Comparison of ENCODE assay signal across 22 cellular contexts in the genomic region with DNA sequence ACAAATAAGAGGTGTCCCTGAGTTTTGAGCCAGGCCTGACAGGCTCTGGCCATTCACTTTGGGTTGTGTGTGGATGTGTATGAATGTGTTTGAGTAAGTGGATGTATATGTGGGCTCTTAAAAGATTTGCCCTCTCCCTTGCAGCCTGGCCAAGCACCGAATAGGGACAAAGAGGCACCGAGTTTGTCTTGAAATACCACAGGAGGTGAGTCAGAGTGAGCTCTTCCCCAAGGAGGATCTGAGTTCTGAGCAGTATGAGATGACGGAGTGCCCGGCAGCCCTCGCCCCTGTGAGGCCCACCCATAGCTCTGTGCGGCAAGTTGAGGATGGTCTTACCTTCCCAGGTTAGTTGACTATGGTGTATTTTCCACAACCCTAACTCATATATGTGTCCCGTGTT. TPM values are rescaled to one million over a fixed set of nuclear protein-coding genes. Genes with fewer than 3 reads are reported as not detected.
DNase-seq lines count a peak whose midpoint lies in the region; ATAC-seq and TF ChIP-seq lines count a peak whose summit lies in the region.
"Had no signal": no experiment of that assay in that cellular context is flagged by ENCODE, and none has a peak within 500 bp of the region (broad histone marks: within the 10 kb centered on the region; RNA-seq: fewer than 3 reads in every experiment).

No MANE protein-coding gene starts in this region.

- H3K4me1 ChIP-seq in SK-N-SH (ENCODE audit: control insufficient read depth in 1 of 2, insufficient read depth in 2 of 2, low read depth in 1 of 2, low read length in 1 of 2): peaks cover 0 to 8% of the 10 kb centered on the region in 2 experiments; a peak in 1 of 4 replicates
- no peaks in the 10 kb centered on the region for H3K4me1 ChIP-seq in smooth muscle cell (ENCODE audit: low read depth)
- H3K4me1 ChIP-seq: upper lobe of right lung had no signal

- no peak for TF ChIP-seq POLR2A in erythroblast (IDR thresholded peaks at IDR 0.05; ENCODE audit: low read length)

- H3K4me3 ChIP-seq in SK-N-SH (ENCODE audit: low read depth in 2 of 2, low read length in 1 of 2) (no peak overlapping the region), fibroblast of mammary gland (ENCODE audit: control insufficient read depth, low read depth, low read length) (no peak overlapping the region), smooth muscle cell (no peak overlapping the region)
- H3K4me3 ChIP-seq: lung, MG63, upper lobe of right lung had no signal

- no peak for TF ChIP-seq EP300 in SK-N-SH (IDR thresholded peaks at IDR 0.05; ENCODE audit: borderline replicate concordance in 1 of 2, low read depth in 1 of 2, low read length in 1 of 2)

- no peak for DNase-seq in SK-N-SH
- DNase-seq in RWPE1 (ENCODE audit: low spot score): peak; percentile 72
- DNase-seq in fibroblast of mammary gland (ENCODE audit: low read depth): peak; percentile 49
- no peak for DNase-seq in smooth muscle cell (lab: John Stamatoyannopoulos, UW; ENCODE audit: unreplicated experiment)
- DNase-seq in stimulated activated CD4-positive, alpha-beta T cell treated with anti-CD3 and anti-CD28 coated beads, Interleukin-1b, Interleukin-23, amount 100 ng/mL, for 48 hours: no peak
- DNase-seq in erythroblast (lab: John Stamatoyannopoulos, UW): no peak
- DNase-seq: activated CD4-positive, alpha-beta T cell treated with anti-CD3 and anti-CD28 coated beads for 4 hours; activated CD8-positive, alpha-beta memory T cell treated with anti-CD3 and anti-CD28 coated beads, Interleukin-2, amount 50 U/mL, for 48 hours; activated naive CD4-positive, alpha-beta T cell treated with anti-CD3 and anti-CD28 coated beads, Interleukin-2, amount 50 U/mL, for 16 hours; CD4-positive, CD25-positive, alpha-beta regulatory T cell; central memory CD4-positive, alpha-beta T cell; effector memory CD8-positive, alpha-beta T cell; MG63; natural killer cell; NCI-H187; stimulated activated naive CD8-positive, alpha-beta T cell treated with anti-CD3 and anti-CD28 coated beads, Interleukin-15, amount 100 ng/mL, for 72 hours; T-helper 9 cell; upper lobe of right lung had no signal

- ATAC-seq in SK-N-SH treated with all-trans-retinoic acid at 6 μM for 48 hours (peak; percentile 31; the same call in 1 of the 3 replicates), HG02884 (IDR thresholded peaks at IDR 0.05; ENCODE audit: unreplicated experiment) (no peak)
- ATAC-seq: effector memory CD8-positive, alpha-beta T cell; natural killer cell; stimulated activated naive CD8-positive, alpha-beta T cell treated with anti-CD3 and anti-CD28 coated beads, Interleukin-15, amount 100 ng/mL, for 72 hours; upper lobe of right lung had no signal

- H3K9ac ChIP-seq in SK-N-SH (no peak overlapping the region), smooth muscle cell (ENCODE audit: low read depth) (no peak overlapping the region)

- CTCF ChIA-PET in SK-N-SH (lab: Yijun Ruan, JAX) (interaction anchor here (0.9 to 1.6 kb wide), 2 partner anchors 10 to 277 kb away, joined by 3 to 5 read pairs; a partner anchor contains a TSS), RWPE1 (lab: Yijun Ruan, JAX) (interaction anchor here (0.6 kb wide), 1 partner anchor 90 kb away, joined by 4 read pairs; no protein-coding TSS in a partner anchor)

- TF ChIP-seq CTCF in SK-N-SH (IDR thresholded peaks at IDR 0.05): no peak
- no peak for TF ChIP-seq CTCF in RWPE1 (conservative IDR thresholded peaks at IDR 0.05; ENCODE audit: low read depth)
- TF ChIP-seq CTCF in fibroblast of mammary gland (conservative IDR thresholded peaks at IDR 0.05; ENCODE audit: control insufficient read depth, insufficient read depth, low read depth, low read length): no peak
- no peak for TF ChIP-seq CTCF in smooth muscle cell (IDR thresholded peaks at IDR 0.05; ENCODE audit: borderline replicate concordance, insufficient read depth, poor library complexity, severe bottlenecking)

- H3K36me3 ChIP-seq in SK-N-SH (replicated peaks in 1 of 2; ENCODE audit: control insufficient read depth in 1 of 2, insufficient read depth in 2 of 2, low read length in 1 of 2): peaks cover 65 to 77% of the 10 kb centered on the region in 2 experiments
- peaks cover 31% of the 10 kb centered on the region for H3K36me3 ChIP-seq in smooth muscle cell (ENCODE audit: low read depth)

- no peaks in the 10 kb centered on the region for H3K9me3 ChIP-seq in SK-N-SH
- H3K9me3 ChIP-seq in smooth muscle cell (replicated peaks; ENCODE audit: low read depth): no peaks in the 10 kb centered on the region
- H3K9me3 ChIP-seq: MG63, upper lobe of right lung had no signal

- H3K4me2 ChIP-seq in SK-N-SH (no peak overlapping the region), smooth muscle cell (peak overlapping the region; percentile 31)

- POLR2A ChIA-PET in SK-N-SH (lab: Yijun Ruan, JAX) (no interaction called here), RWPE1 (lab: Yijun Ruan, JAX; ENCODE audit: low non-redundant PET) (no interaction called here)

- WGBS in SK-N-SH (ENCODE audit: low lambda C conversion rate): 73% methylated on average over 7 of the region's 7 CpGs
- 74% methylated on average over 7 of the region's 7 CpGs for WGBS in smooth muscle cell (ENCODE audit: low lambda C conversion rate)

- no peak overlapping the region for H2AFZ ChIP-seq in SK-N-SH (ENCODE audit: low read depth)
- H2AFZ ChIP-seq in smooth muscle cell (ENCODE audit: low read depth): no peak overlapping the region

- TF ChIP-seq RAD21 in SK-N-SH (IDR thresholded peaks at IDR 0.05; ENCODE audit: low read length): no peak

- H3K79me2 ChIP-seq in SK-N-SH (ENCODE audit: insufficient read depth) (peaks cover 6% of the 10 kb centered on the region), smooth muscle cell (ENCODE audit: low read depth) (no peaks in the 10 kb centered on the region)

- H3K27me3 ChIP-seq in SK-N-SH (ENCODE audit: insufficient read depth) (no peaks in the 10 kb centered on the region), smooth muscle cell (ENCODE audit: low read depth) (no peaks in the 10 kb centered on the region)
- H3K27me3 ChIP-seq: MG63, upper lobe of right lung had no signal

- H3K27ac ChIP-seq in SK-N-SH (ENCODE audit: low read depth in 2 of 2, low read length in 1 of 2) (peak overlapping the region in 1 of 2 experiments; percentile 13; a peak in 1 of 4 replicates), RWPE1 (peak overlapping the region; percentile 47), smooth muscle cell (ENCODE audit: low read depth) (peak overlapping the region; percentile 55)
- H3K27ac ChIP-seq: 22Rv1, upper lobe of right lung had no signal

- no peaks in the 10 kb centered on the region for H3K9me2 ChIP-seq in SK-N-SH

- peaks cover 15% of the 10 kb centered on the region for H3F3A ChIP-seq in SK-N-SH (replicated peaks; ENCODE audit: insufficient read depth)
- H3F3A ChIP-seq in smooth muscle cell (ENCODE audit: low read depth): no peaks in the 10 kb centered on the region

- H4K20me1 ChIP-seq in SK-N-SH (ENCODE audit: insufficient read depth): peaks cover 24% of the 10 kb centered on the region; the same call in 1 of the 2 replicates
- peaks cover 36% of the 10 kb centered on the region for H4K20me1 ChIP-seq in smooth muscle cell (ENCODE audit: low read depth)

TF ChIP-seq in SK-N-SH treated with all-trans-retinoic acid at 6 μM for 48 hours, 23 proteins besides CTCF, POLR2A, EP300 and RAD21 (continues in another document):
- TF ChIP-seq CSDC2 (CRISPR knock-in tag; IDR thresholded peaks at IDR 0.05): no peak
- no peak for TF ChIP-seq ZNF8 (CRISPR knock-in tag; IDR thresholded peaks at IDR 0.05)
- TF ChIP-seq PPARA (CRISPR knock-in tag; IDR thresholded peaks at IDR 0.05; ENCODE audit: borderline replicate concordance): no peak
- no peak for TF ChIP-seq ARNTL (CRISPR knock-in tag; IDR thresholded peaks at IDR 0.05; ENCODE audit: borderline replicate concordance, low read depth)
- no peak for TF ChIP-seq GLIS3 (CRISPR knock-in tag; IDR thresholded peaks at IDR 0.05)
- no peak for TF ChIP-seq BACH2 (CRISPR knock-in tag; IDR thresholded peaks at IDR 0.05; ENCODE audit: borderline replicate concordance)
- TF ChIP-seq RARB (CRISPR knock-in tag; IDR thresholded peaks at IDR 0.05): no peak

TF ChIP-seq in SK-N-SH, 30 proteins besides CTCF, POLR2A, EP300 and RAD21 (continues in another document):
- TF ChIP-seq, protein P1, sequence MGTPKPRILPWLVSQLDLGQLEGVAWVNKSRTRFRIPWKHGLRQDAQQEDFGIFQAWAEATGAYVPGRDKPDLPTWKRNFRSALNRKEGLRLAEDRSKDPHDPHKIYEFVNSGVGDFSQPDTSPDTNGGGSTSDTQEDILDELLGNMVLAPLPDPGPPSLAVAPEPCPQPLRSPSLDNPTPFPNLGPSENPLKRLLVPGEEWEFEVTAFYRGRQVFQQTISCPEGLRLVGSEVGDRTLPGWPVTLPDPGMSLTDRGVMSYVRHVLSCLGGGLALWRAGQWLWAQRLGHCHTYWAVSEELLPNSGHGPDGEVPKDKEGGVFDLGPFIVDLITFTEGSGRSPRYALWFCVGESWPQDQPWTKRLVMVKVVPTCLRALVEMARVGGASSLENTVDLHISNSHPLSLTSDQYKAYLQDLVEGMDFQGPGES (IDR thresholded peaks at IDR 0.05; ENCODE audit: low read depth, low read length): no peak
- TF ChIP-seq TAF1 (IDR thresholded peaks at IDR 0.05; ENCODE audit: borderline replicate concordance, low read depth, low read length): no peak
- TF ChIP-seq CHD2 (IDR thresholded peaks at IDR 0.05; ENCODE audit: low read length, partially characterized antibody): no peak
- TF ChIP-seq, protein P2, sequence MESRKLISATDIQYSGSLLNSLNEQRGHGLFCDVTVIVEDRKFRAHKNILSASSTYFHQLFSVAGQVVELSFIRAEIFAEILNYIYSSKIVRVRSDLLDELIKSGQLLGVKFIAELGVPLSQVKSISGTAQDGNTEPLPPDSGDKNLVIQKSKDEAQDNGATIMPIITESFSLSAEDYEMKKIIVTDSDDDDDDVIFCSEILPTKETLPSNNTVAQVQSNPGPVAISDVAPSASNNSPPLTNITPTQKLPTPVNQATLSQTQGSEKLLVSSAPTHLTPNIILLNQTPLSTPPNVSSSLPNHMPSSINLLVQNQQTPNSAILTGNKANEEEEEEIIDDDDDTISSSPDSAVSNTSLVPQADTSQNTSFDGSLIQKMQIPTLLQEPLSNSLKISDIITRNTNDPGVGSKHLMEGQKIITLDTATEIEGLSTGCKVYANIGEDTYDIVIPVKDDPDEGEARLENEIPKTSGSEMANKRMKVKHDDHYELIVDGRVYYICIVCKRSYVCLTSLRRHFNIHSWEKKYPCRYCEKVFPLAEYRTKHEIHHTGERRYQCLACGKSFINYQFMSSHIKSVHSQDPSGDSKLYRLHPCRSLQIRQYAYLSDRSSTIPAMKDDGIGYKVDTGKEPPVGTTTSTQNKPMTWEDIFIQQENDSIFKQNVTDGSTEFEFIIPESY (IDR thresholded peaks at IDR 0.05; ENCODE audit: borderline replicate concordance, low read depth): no peak

RNA-seq across cellular contexts. Expression of a gene that starts 19.0 kb away (rescaled TPM):
- polyA plus RNA-seq in SK-N-SH (2012; rRNA removed): 21.4 and 27.7 TPM in 2 replicates
- 22.2 and 23.4 TPM in 2 replicates for polyA plus RNA-seq in SK-N-SH (2012; cell fraction: cytosol; rRNA removed)
- polyA plus RNA-seq in SK-N-SH (2012; cell fraction: nucleus; rRNA removed): 23.2 and 33.8 TPM in 2 replicates
- 19.3 and 24.5 TPM in 2 replicates for total RNA-seq in smooth muscle cell
- 17.8 and 20.6 TPM in 2 replicates for polyA plus RNA-seq in smooth muscle cell

RNA-seq across cellular contexts. Expression of a gene that starts 38.4 kb away (rescaled TPM):
- polyA plus RNA-seq in SK-N-SH (2012; rRNA removed) (15.3 and 20.6 TPM in 2 replicates), smooth muscle cell (14.2 and 16.0 TPM in 2 replicates)
- 12.3 and 17.6 TPM in 2 replicates for polyA plus RNA-seq in SK-N-SH (2012; cell fraction: cytosol; rRNA removed)
- 38.8 and 48.1 TPM in 2 replicates for polyA plus RNA-seq in SK-N-SH (2012; cell fraction: nucleus; rRNA removed)
- total RNA-seq in smooth muscle cell: 16.3 and 16.6 TPM in 2 replicates

Comparison
In these comparisons a context has a peak if more than half of its experiments do, and no peak if none do; other contexts are left out.
1. DNase-seq: peak in RWPE1 (single experiment) and fibroblast of mammary gland (single experiment); none in SK-N-SH (single experiment), smooth muscle cell (single experiment), stimulated activated CD4-positive, alpha-beta T cell treated with anti-CD3 and anti-CD28 coated beads, Interleukin-1b, Interleukin-23, amount 100 ng/mL, for 48 hours (single experiment) and erythroblast (0 of 2).